21 cellular contexts compared by ENCODE assay signal in genomic region chr2:128765822-128766221, GRCh38.
DNase-seq lines count a peak whose midpoint lies in the region; ATAC-seq and TF ChIP-seq lines count a peak whose summit lies in the region.
"Had no signal": no experiment of that assay in that cellular context is flagged by ENCODE, and none has a peak within 500 bp of the region (broad histone marks: within the 10 kb centered on the region; RNA-seq: fewer than 3 reads in every experiment).

No MANE protein-coding gene starts in this region.

- H2BK20ac ChIP-seq in H9 (ENCODE audit: low read depth, low read length, poor library complexity, severe bottlenecking) = no peak overlapping the region

- H3K9me3 Mint-ChIP-seq in H9 = peaks cover 24 to 25% of the 10 kb centered on the region in 2 experiments

- peaks cover 11 to 13% of the 10 kb centered on the region in 2 experiments for H3K4me1 Mint-ChIP-seq in H9

- no peak for TF ChIP-seq POLR2A in gastrocnemius medialis (IDR thresholded peaks at IDR 0.05)

- TF ChIP-seq CTCF in H9 (conservative IDR thresholded peaks at IDR 0.05) (no peak), gastrocnemius medialis (IDR thresholded peaks at IDR 0.05 in 4 of 5, conservative IDR thresholded peaks at IDR 0.05 in 1 of 5) (no peak)

- DNase-seq in H9 (peak; percentile 27), ecto neural progenitor cell (ENCODE audit: low spot score) (peak; percentile 52), retina (peak; percentile 74), SIG-M5 treated with dmso at 0.1 percent for 504 hours (lab: John Stamatoyannopoulos, UW; ENCODE audit: unreplicated experiment) (no peak), gastrocnemius medialis (no peak)
- DNase-seq: ACHN, EL, IMR-90, MV-4-11, NCI-H1436 treated with DMSO at 0.1 percent for 48 hours, NCI-H2081, NCI-H2227 treated with DMSO at 0.1 percent for 48 hours, NCI-H526 treated with DMSO at 0.1 percent for 48 hours, PC-3 had no signal

- H2AK5ac ChIP-seq in H9 (ENCODE audit: insufficient read length, low read length) = no peak overlapping the region

- H3K56ac ChIP-seq in H9 (ENCODE audit: insufficient read length, low read depth, low read length) = no peak overlapping the region

- H3K4me1 ChIP-seq in BLaER1 treated with 17β-estradiol and CSF1 and Interleukin-3, amounts not matched to agents 10 nM and 100 nM = peaks cover 0 to 9% (median 2%) of the 10 kb centered on the region in 10 experiments; a peak in 11 of 20 replicates
- H3K4me1 ChIP-seq in H9 (ENCODE audit: insufficient read depth, low read length) (no peaks in the 10 kb centered on the region), gastrocnemius medialis (no peaks in the 10 kb centered on the region)
- H3K4me1 ChIP-seq: HAP-1 had no signal

- H3K9me3 ChIP-seq in BLaER1 treated with 17β-estradiol and CSF1 and Interleukin-3, amounts not matched to agents 10 nM and 100 nM (replicated peaks in 1 of 11) = peaks cover 25 to 43% (median 31%) of the 10 kb centered on the region in 11 experiments
- no peaks in the 10 kb centered on the region for H3K9me3 ChIP-seq in H9 (ENCODE audit: control insufficient read depth, low read depth, low read length)
- no peaks in the 10 kb centered on the region for H3K9me3 ChIP-seq in gastrocnemius medialis
- H3K9me3 ChIP-seq: HAP-1 had no signal

- H4K8ac ChIP-seq in H9 (replicated peaks; ENCODE audit: insufficient read length, low read depth, low read length) = no peak overlapping the region

- H3K27me3 Mint-ChIP-seq in H9 (ENCODE audit: low read depth) = peaks cover 6% of the 10 kb centered on the region

- no peak overlapping the region for H2BK15ac ChIP-seq in H9 (ENCODE audit: low read depth, low read length)

- H3K27ac Mint-ChIP-seq in H9 = no peak overlapping the region; a peak in 1 of 7 replicates
- H3K27ac Mint-ChIP-seq: B cell; CD8-positive, alpha-beta T cell had no signal

- H3K9ac ChIP-seq in BLaER1 treated with 17β-estradiol and CSF1 and Interleukin-3, amounts not matched to agents 10 nM and 100 nM = no peak overlapping the region
- no peak overlapping the region for H3K9ac ChIP-seq in H9 (ENCODE audit: extremely low read depth, insufficient read length, low read length)

- no peak overlapping the region for H3K18ac ChIP-seq in H9 (ENCODE audit: insufficient read length, low read depth, low read length)

- no peaks in the 10 kb centered on the region for H3K36me3 ChIP-seq in BLaER1 treated with 17β-estradiol and CSF1 and Interleukin-3, amounts not matched to agents 10 nM and 100 nM
- H3K36me3 ChIP-seq in gastrocnemius medialis = no peaks in the 10 kb centered on the region
- H3K36me3 ChIP-seq: HAP-1 had no signal

- H3K79me1 ChIP-seq in H9 (ENCODE audit: insufficient read depth, low read depth, low read length, poor library complexity, severe bottlenecking) = no peaks in the 10 kb centered on the region

- no peak overlapping the region for H3T11ph ChIP-seq in H9 (ENCODE audit: low read length)

- no peak overlapping the region for H2BK12ac ChIP-seq in H9 (ENCODE audit: insufficient read length, low read depth, low read length)

- H3K23ac ChIP-seq in H9 (ENCODE audit: insufficient read length, low read depth, low read length) = no peak overlapping the region

- no peak overlapping the region for H3K4ac ChIP-seq in H9 (ENCODE audit: low read depth, low read length)

- intact Hi-C loops in gastrocnemius medialis (cut with DNase I; ENCODE audit: low total_unique reads) = no loop called here

- H3K4me3 Mint-ChIP-seq in H9 = no peak overlapping the region
- H3K4me3 Mint-ChIP-seq: B cell; CD8-positive, alpha-beta T cell had no signal

- no peak overlapping the region for H2BK5ac ChIP-seq in H9 (ENCODE audit: insufficient read length, low read length)

- H2BK120ac ChIP-seq in H9 (ENCODE audit: low read depth, low read length, poor library complexity, severe bottlenecking) = no peak overlapping the region

- no peaks in the 10 kb centered on the region for H3K27me3 ChIP-seq in BLaER1 treated with 17β-estradiol and CSF1 and Interleukin-3, amounts not matched to agents 10 nM and 100 nM
- H3K27me3 ChIP-seq in H9 (ENCODE audit: insufficient read depth, low read length) (no peaks in the 10 kb centered on the region), gastrocnemius medialis (no peaks in the 10 kb centered on the region)

- H3K4me2 ChIP-seq in BLaER1 treated with 17β-estradiol and CSF1 and Interleukin-3, amounts not matched to agents 10 nM and 100 nM = peak overlapping the region in 7 of 11 experiments; percentile 2 to 39 (median 26); a peak in 8 of 22 replicates
- no peak overlapping the region for H3K4me2 ChIP-seq in H9 (ENCODE audit: insufficient read depth, insufficient read length, low read length)

- ATAC-seq in GM18861 (IDR thresholded peaks at IDR 0.05; ENCODE audit: unreplicated experiment) (no peak), gastrocnemius medialis (no peak), HG02852 (IDR thresholded peaks at IDR 0.05; ENCODE audit: unreplicated experiment) (no peak)
- ATAC-seq: CD8-positive, alpha-beta T cell; PC-3 had no signal

- no peak overlapping the region for H4K91ac ChIP-seq in H9 (ENCODE audit: insufficient read length, low read depth, low read length)

- in situ Hi-C loops in gastrocnemius medialis (cut with MboI; ENCODE audit: low sequenced_read_pairs in 4 of 4) = no loop called here

- H3K4me3 ChIP-seq in BLaER1 treated with 17β-estradiol and CSF1 and Interleukin-3, amounts not matched to agents 10 nM and 100 nM = no peak overlapping the region
- H3K4me3 ChIP-seq in gastrocnemius medialis = no peak overlapping the region
- H3K4me3 ChIP-seq: HAP-1, SK-N-MC had no signal

- no peaks in the 10 kb centered on the region for H4K20me1 ChIP-seq in BLaER1 treated with 17β-estradiol and CSF1 and Interleukin-3, amounts not matched to agents 10 nM and 100 nM
- no peaks in the 10 kb centered on the region for H4K20me1 ChIP-seq in H9 (ENCODE audit: control insufficient read depth, insufficient read depth, insufficient read length)

- no peak overlapping the region for H3K27ac ChIP-seq in BLaER1 treated with 17β-estradiol and CSF1 and Interleukin-3, amounts not matched to agents 10 nM and 100 nM
- H3K27ac ChIP-seq in H9 (ENCODE audit: insufficient read length, low read depth, low read length) (no peak overlapping the region), gastrocnemius medialis (no peak overlapping the region)
- H3K27ac ChIP-seq: SK-N-MC had no signal

- H3K36me3 Mint-ChIP-seq in H9 (ENCODE audit: insufficient read depth in 1 of 3, low read depth in 3 of 3) = peaks cover 9 to 24% (median 9%) of the 10 kb centered on the region in 3 experiments
- H3K36me3 Mint-ChIP-seq: CD8-positive, alpha-beta T cell had no signal

- no CpG with 5 or more reads among the region's 6 CpGs for WGBS in H9 (ENCODE audit: extremely low coverage, insufficient read length, low lambda C conversion rate)

- no peaks in the 10 kb centered on the region for H3K23me2 ChIP-seq in H9 (ENCODE audit: insufficient read length, low read depth, low read length, poor library complexity, severe bottlenecking)

- H4K5ac ChIP-seq in H9 (ENCODE audit: insufficient read length, low read depth, low read length) = no peak overlapping the region

- H3K79me2 ChIP-seq in H9 (ENCODE audit: insufficient read depth, low read length) = no peaks in the 10 kb centered on the region

- H2AFZ ChIP-seq in H9 (ENCODE audit: low read length) = no peak overlapping the region

- H3K14ac ChIP-seq in H9 (ENCODE audit: insufficient read depth, low read length) = no peak overlapping the region

Comparison
In these comparisons a context has a peak if more than half of its experiments do, and no peak if none do; other contexts are left out.
1. DNase-seq: peak in H9 (single experiment), ecto neural progenitor cell (single experiment) and retina (single experiment); none in SIG-M5 treated with dmso at 0.1 percent for 504 hours (single experiment) and gastrocnemius medialis (0 of 2).